Comparison of ENCODE assay signal across 23 cellular contexts in genomic region chr9:13603916-13604315, GRCh38.
"Had no signal": no experiment of that assay in that cellular context is flagged by ENCODE, and none has a peak within 500 bp of the region (broad histone marks: within the 10 kb centered on the region; RNA-seq: fewer than 3 reads in every experiment).

No MANE protein-coding gene starts in this region.

- H3K27me3 Mint-ChIP-seq: activated CD4-positive, alpha-beta T cell treated with anti-CD3 and anti-CD28 coated beads for 36 hours; activated CD8-positive, alpha-beta T cell treated with anti-CD3 and anti-CD28 coated beads for 36 hours; activated naive CD4-positive, alpha-beta T cell treated with anti-CD3 and anti-CD28 coated beads, Interleukin-2, amount 10 ng/mL, durations not matched to agents 7 days and 5 days; activated naive CD8-positive, alpha-beta T cell treated with anti-CD3 and anti-CD28 coated beads for 36 hours; T-helper 17 cell had no signal

- H3K36me3 Mint-ChIP-seq: activated naive CD4-positive, alpha-beta T cell treated with anti-CD3 and anti-CD28 coated beads, Interleukin-2, amount 10 ng/mL, durations not matched to agents 7 days and 5 days; activated naive CD8-positive, alpha-beta T cell treated with anti-CD3 and anti-CD28 coated beads for 36 hours had no signal

- H3K9me3 ChIP-seq: MG63 had no signal

- FAIRE-seq: TTC549 had no signal

- H3K27ac ChIP-seq: brain microvascular endothelial cell, VCaP had no signal

- H3K4me1 Mint-ChIP-seq: activated CD4-positive, alpha-beta T cell treated with anti-CD3 and anti-CD28 coated beads for 36 hours; activated naive CD4-positive, alpha-beta T cell treated with anti-CD3 and anti-CD28 coated beads, Interleukin-2, amount 10 ng/mL, durations not matched to agents 7 days and 5 days; activated naive CD8-positive, alpha-beta T cell treated with anti-CD3 and anti-CD28 coated beads for 36 hours; T-helper 17 cell had no signal

- H3K4me3 Mint-ChIP-seq: activated CD4-positive, alpha-beta T cell treated with anti-CD3 and anti-CD28 coated beads for 36 hours; activated CD8-positive, alpha-beta T cell treated with anti-CD3 and anti-CD28 coated beads for 36 hours; activated naive CD4-positive, alpha-beta T cell treated with anti-CD3 and anti-CD28 coated beads, Interleukin-2, amount 10 ng/mL, durations not matched to agents 7 days and 5 days; activated naive CD8-positive, alpha-beta T cell treated with anti-CD3 and anti-CD28 coated beads for 36 hours; activated T-cell treated with anti-CD3 and anti-CD28 coated beads, Interleukin-2, amount 50 U/mL, for 72 hours; T-helper 17 cell had no signal

- H3K27ac Mint-ChIP-seq: activated CD4-positive, alpha-beta T cell treated with anti-CD3 and anti-CD28 coated beads for 36 hours; activated CD8-positive, alpha-beta T cell treated with anti-CD3 and anti-CD28 coated beads for 36 hours; activated naive CD4-positive, alpha-beta T cell treated with anti-CD3 and anti-CD28 coated beads, Interleukin-2, amount 10 ng/mL, durations not matched to agents 7 days and 5 days; activated naive CD8-positive, alpha-beta T cell treated with anti-CD3 and anti-CD28 coated beads for 36 hours; activated T-cell treated with anti-CD3 and anti-CD28 coated beads, Interleukin-2, amount 50 U/mL, for 72 hours; activated T-helper 2 cell treated with anti-CD3 and anti-CD28 coated beads, Interferon-gamma antibody, Interleukin-2, Interleukin-4, amounts not matched to agents 10 μg/mL and 5 μg/mL and 100 μg/mL, durations not matched to agents 14 hours and 24 hours and 36 hours; T-helper 17 cell had no signal

- ATAC-seq: activated CD4-positive, alpha-beta T cell treated with anti-CD3 and anti-CD28 coated beads for 36 hours; activated CD8-positive, alpha-beta T cell treated with anti-CD3 and anti-CD28 coated beads for 36 hours; activated T-cell treated with anti-CD3 and anti-CD28 coated beads, Interleukin-2, amount 50 U/mL, for 72 hours; T-helper 17 cell had no signal

- DNase-seq: activated CD4-positive, alpha-beta T cell treated with anti-CD3 and anti-CD28 coated beads for 36 hours; activated CD4-positive, alpha-beta T cell treated with anti-CD3 and anti-CD28 coated beads, Interleukin-2, amount 50 U/mL, for 1 hour; activated CD8-positive, alpha-beta memory T cell treated with anti-CD3 and anti-CD28 coated beads, Interleukin-2, amount 50 U/mL, for 4 hours; activated CD8-positive, alpha-beta T cell treated with anti-CD3 and anti-CD28 coated beads for 36 hours; activated gamma-delta T cell treated with Interleukin-2 at 50 U/mL for 16 hours; activated naive CD4-positive, alpha-beta T cell treated with anti-CD3 and anti-CD28 coated beads, Interleukin-2, amount 10 ng/mL, durations not matched to agents 7 days and 5 days; activated naive CD8-positive, alpha-beta T cell treated with anti-CD3 and anti-CD28 coated beads for 36 hours; activated T-cell treated with anti-CD3 and anti-CD28 coated beads, Interleukin-2, amount 50 U/mL, for 72 hours; brain microvascular endothelial cell; KG1; MG63; NCI-H1105; NCI-H1436; NCI-H1694 treated with DMSO at 0.1 percent for 48 hours; NCI-H2029 treated with DMSO at 0.1 percent for 48 hours; NCI-H510A treated with DMSO at 0.1 percent for 48 hours; NCI-H748 treated with DMSO at 0.1 percent for 48 hours; SIG-M5; T-helper 17 cell; T-helper 9 cell had no signal

- H3K27me3 ChIP-seq: brain microvascular endothelial cell, MG63 had no signal

- H3K4me3 ChIP-seq: MG63 had no signal

- H3K36me3 ChIP-seq: brain microvascular endothelial cell, MG63 had no signal
